Comparison of ENCODE assay signal across 11 cellular contexts in genomic region chr20:32034581-32035397, GRCh38. TPM values are rescaled to one million over a fixed set of nuclear protein-coding genes. Genes with fewer than 3 reads are reported as not detected.
DNase-seq lines count a peak whose midpoint lies in the region; ATAC-seq and TF ChIP-seq lines count a peak whose summit lies in the region.
"Had no signal": no experiment of that assay in that cellular context is flagged by ENCODE, and none has a peak within 500 bp of the region (broad histone marks: within the 10 kb centered on the region; RNA-seq: fewer than 3 reads in every experiment).

No MANE protein-coding gene starts in this region.

- DNase-seq in activated effector memory CD4-positive, alpha-beta T cell treated with anti-CD3 and anti-CD28 coated beads, Interleukin-2, amount 50 U/mL, for 16 hours = peak; percentile 45
- no peak for DNase-seq in activated effector memory CD4-positive, alpha-beta T cell treated with Interleukin-2 at 50 U/mL for 16 hours
- DNase-seq in fibroblast of the aortic adventitia (ENCODE audit: low read depth) (peak; percentile 10), NCI-H1048 (lab: John Stamatoyannopoulos, UW) (no peak), kidney tubule cell (ENCODE audit: low spot score) (no peak)
- no peak for DNase-seq in stimulated activated naive B cell treated with anti-CD40 and anti-IgM and Interleukin-4, amounts not matched to agents 10 μg/mL and 1 μg/mL and 100 μg/mL, for 72 hours
- DNase-seq in stimulated activated CD8-positive, alpha-beta memory T cell treated with anti-CD3 and anti-CD28 coated beads, Interleukin-4, amount 100 ng/mL, for 48 hours = no peak
- DNase-seq: H7; stimulated activated naive CD4-positive, alpha-beta T cell had no signal

- no peaks in the 10 kb centered on the region for H3K79me2 ChIP-seq in OCI-LY1 (ENCODE audit: insufficient read depth, low read length)

- no peak overlapping the region for H2AFZ ChIP-seq in OCI-LY1 (ENCODE audit: low read length)

- TF ChIP-seq CTCF in OCI-LY1 (IDR thresholded peaks at IDR 0.05; ENCODE audit: low read length) (peak; percentile 62), fibroblast of the aortic adventitia (IDR thresholded peaks at IDR 0.05; ENCODE audit: insufficient read depth, low read length) (no peak)

- H3K9me3 ChIP-seq in OCI-LY1 (ENCODE audit: low read length) = no peaks in the 10 kb centered on the region

- no peak overlapping the region for H3K9ac ChIP-seq in OCI-LY1 (ENCODE audit: low read length)

- H3F3A ChIP-seq in OCI-LY1 (ENCODE audit: insufficient read depth, low read length) = no peaks in the 10 kb centered on the region

- peaks cover 3 to 7% of the 10 kb centered on the region in 2 donors for H3K36me3 Mint-ChIP-seq in stimulated activated naive B cell treated with anti-CD40 and anti-IgM and Interleukin-4, amounts not matched to agents 10 μg/mL and 1 μg/mL and 100 μg/mL, for 72 hours

- H3K36me3 ChIP-seq in OCI-LY1 (ENCODE audit: insufficient read depth, low read length) = no peaks in the 10 kb centered on the region

- no peak overlapping the region for H3K4me3 Mint-ChIP-seq in stimulated activated naive B cell treated with anti-CD40 and anti-IgM and Interleukin-4, amounts not matched to agents 10 μg/mL and 1 μg/mL and 100 μg/mL, for 72 hours

- H3K4me1 Mint-ChIP-seq in stimulated activated naive B cell treated with anti-CD40 and anti-IgM and Interleukin-4, amounts not matched to agents 10 μg/mL and 1 μg/mL and 100 μg/mL, for 72 hours = peaks cover 14 to 42% of the 10 kb centered on the region in 2 donors

- no peaks in the 10 kb centered on the region for H4K20me1 ChIP-seq in OCI-LY1 (ENCODE audit: insufficient read depth, low read length)

- no peaks in the 10 kb centered on the region for H3K9me2 ChIP-seq in OCI-LY1 (ENCODE audit: low read depth, low read length)

- peak; percentile 41 to 54 for ATAC-seq in stimulated activated naive B cell treated with anti-CD40 and anti-IgM and Interleukin-4, amounts not matched to agents 10 μg/mL and 1 μg/mL and 100 μg/mL, for 72 hours (replicated peaks)

- no peak overlapping the region for H3K27ac ChIP-seq in OCI-LY1 (ENCODE audit: low read depth, low read length, poor library complexity, severe bottlenecking)

- H3K4me3 ChIP-seq in OCI-LY1 (ENCODE audit: low read depth, low read length, poor library complexity, severe bottlenecking) (no peak overlapping the region), fibroblast of the aortic adventitia (ENCODE audit: low read depth, low read length) (no peak overlapping the region)

- peaks cover 5 to 7% of the 10 kb centered on the region in 2 donors for H3K9me3 Mint-ChIP-seq in stimulated activated naive B cell treated with anti-CD40 and anti-IgM and Interleukin-4, amounts not matched to agents 10 μg/mL and 1 μg/mL and 100 μg/mL, for 72 hours

- peaks cover 25 to 36% of the 10 kb centered on the region in 2 donors for H3K27me3 Mint-ChIP-seq in stimulated activated naive B cell treated with anti-CD40 and anti-IgM and Interleukin-4, amounts not matched to agents 10 μg/mL and 1 μg/mL and 100 μg/mL, for 72 hours

- H3K27me3 ChIP-seq in OCI-LY1 (ENCODE audit: insufficient read depth, low read length) = no peaks in the 10 kb centered on the region; the same call in none of the 2 replicates

- no peak overlapping the region for H3K4me2 ChIP-seq in OCI-LY1 (ENCODE audit: low read length)

- no peak overlapping the region for H3K27ac Mint-ChIP-seq in stimulated activated naive B cell treated with anti-CD40 and anti-IgM and Interleukin-4, amounts not matched to agents 10 μg/mL and 1 μg/mL and 100 μg/mL, for 72 hours

- peaks cover under 1% of the 10 kb centered on the region for H3K4me1 ChIP-seq in OCI-LY1 (ENCODE audit: insufficient read depth, low read length, severe bottlenecking)

RNA-seq across cellular contexts. Expression of gene HCK, which starts 17.3 kb away (rescaled TPM):
- not detected in 2 replicates for total RNA-seq in fibroblast of the aortic adventitia (ENCODE audit: low replicate concordance)
- total RNA-seq: activated CD8-positive, alpha-beta memory T cell treated with anti-CD3 and anti-CD28 coated beads for 36 hours had no signal

RNA-seq across cellular contexts. Expression of gene CCM2L, which starts 24.6 kb away (rescaled TPM):
- not detected in 2 replicates for total RNA-seq in fibroblast of the aortic adventitia (ENCODE audit: low replicate concordance)
- total RNA-seq: activated CD8-positive, alpha-beta memory T cell treated with anti-CD3 and anti-CD28 coated beads for 36 hours had no signal

Comparison
In these comparisons a context has a peak if more than half of its experiments do, and no peak if none do; other contexts are left out.
1. DNase-seq: peak in activated effector memory CD4-positive, alpha-beta T cell treated with anti-CD3 and anti-CD28 coated beads, Interleukin-2, amount 50 U/mL, for 16 hours (single experiment) and fibroblast of the aortic adventitia (single experiment); none in activated effector memory CD4-positive, alpha-beta T cell treated with Interleukin-2 at 50 U/mL for 16 hours (single experiment), stimulated activated naive B cell treated with anti-CD40 and anti-IgM and Interleukin-4, amounts not matched to agents 10 μg/mL and 1 μg/mL and 100 μg/mL, for 72 hours (single experiment), NCI-H1048 (single experiment), kidney tubule cell (single experiment) and stimulated activated CD8-positive, alpha-beta memory T cell treated with anti-CD3 and anti-CD28 coated beads, Interleukin-4, amount 100 ng/mL, for 48 hours (single experiment).